ENCODE assay signal across 11 cellular contexts in genomic region chr9:104774831-104775573, GRCh38. TPM values are rescaled to one million over a fixed set of nuclear protein-coding genes. Genes with fewer than 3 reads are reported as not detected.
A peak's percentile ranks its signal among the peaks of the same experiment; 100 is the strongest.
DNase-seq lines count a peak whose midpoint lies in the region; ATAC-seq and TF ChIP-seq lines count a peak whose summit lies in the region.
"Had no signal": no experiment of that assay in that cellular context is flagged by ENCODE, and none has a peak within 500 bp of the region (broad histone marks: within the 10 kb centered on the region; RNA-seq: fewer than 3 reads in every experiment).

No MANE protein-coding gene starts in this region.

- no peaks in the 10 kb centered on the region for H3K4me1 ChIP-seq in lower lobe of right lung
- no peaks in the 10 kb centered on the region for H3K4me1 ChIP-seq in Caco-2
- H3K4me1 ChIP-seq in breast epithelium, result no peaks in the 10 kb centered on the region
- H3K4me1 ChIP-seq: prostate gland had no signal

- H3K36me3 Mint-ChIP-seq in Caco-2 (ENCODE audit: insufficient read depth, unreplicated experiment), result no peaks in the 10 kb centered on the region

- no peak overlapping the region for H3K27ac Mint-ChIP-seq in Caco-2 (ENCODE audit: unreplicated experiment)
- H3K27ac Mint-ChIP-seq: dendritic cell treated with granulocyte-macrophage colony-stimulating factor and Interleukin-4, amounts not matched to agents 40 ng/mL and 50 ng/mL, for 4 days; T-helper 1 cell treated with Interleukin-12 subunit alpha and Interleukin-12 subunit beta and Interleukin-4 antibody, amounts not matched to agents 30 μg/mL and 1 μg/mL, for 36 hours had no signal

- no peak overlapping the region for H3K4me3 ChIP-seq in lower lobe of right lung
- H3K4me3 ChIP-seq in Caco-2 (ENCODE audit: low read depth, low read length), result no peak overlapping the region
- H3K4me3 ChIP-seq in breast epithelium, result no peak overlapping the region
- H3K4me3 ChIP-seq: prostate gland had no signal

- ATAC-seq in GM18511 (IDR thresholded peaks at IDR 0.05; ENCODE audit: unreplicated experiment) (peak; percentile 91), HG02610 (IDR thresholded peaks at IDR 0.05; ENCODE audit: unreplicated experiment) (peak; percentile 87), lower lobe of right lung (peak; percentile 72 to 77)

- H3K36me3 ChIP-seq in lower lobe of right lung, result no peaks in the 10 kb centered on the region
- no peaks in the 10 kb centered on the region for H3K36me3 ChIP-seq in Caco-2 (ENCODE audit: control insufficient read depth, insufficient read depth, low read length)
- no peaks in the 10 kb centered on the region for H3K36me3 ChIP-seq in breast epithelium
- H3K36me3 ChIP-seq: prostate gland had no signal

- no peak overlapping the region for H3K4me3 Mint-ChIP-seq in Caco-2 (ENCODE audit: unreplicated experiment)
- H3K4me3 Mint-ChIP-seq: dendritic cell treated with granulocyte-macrophage colony-stimulating factor and Interleukin-4, amounts not matched to agents 40 ng/mL and 50 ng/mL, for 4 days; T-helper 1 cell treated with Interleukin-12 subunit alpha and Interleukin-12 subunit beta and Interleukin-4 antibody, amounts not matched to agents 30 μg/mL and 1 μg/mL, for 36 hours had no signal

- BruUV-seq in Caco-2 (replicated peaks; lab: Mats Ljungman, UMichigan), result no TSS peak

- CTCF ChIA-PET in Caco-2 (lab: Charles Lee), result no interaction called here

- TF ChIP-seq POLR2A in breast epithelium (IDR thresholded peaks at IDR 0.05), result no peak

- no peaks in the 10 kb centered on the region for H3K4me1 Mint-ChIP-seq in Caco-2 (ENCODE audit: low read depth, unreplicated experiment)

- intact Hi-C loops in lower lobe of right lung (cut with DNase I) (no loop called here), Caco-2 (cut with micrococcal nuclease; ENCODE audit: unreplicated experiment) (no loop called here), breast epithelium (cut with DNase I; ENCODE audit: low total_unique reads) (no loop called here)

- H3K27me3 Mint-ChIP-seq in Caco-2 (ENCODE audit: insufficient read depth, unreplicated experiment), result no peaks in the 10 kb centered on the region
- H3K27me3 Mint-ChIP-seq: dendritic cell treated with granulocyte-macrophage colony-stimulating factor and Interleukin-4, amounts not matched to agents 40 ng/mL and 50 ng/mL, for 4 days had no signal

- peak; percentile 91 for DNase-seq in MV-4-11 (lab: John Stamatoyannopoulos, UW)
- DNase-seq in lower lobe of right lung, result no peak
- no peak for DNase-seq in iPS-NIHi11 (ENCODE audit: low spot score)
- DNase-seq in occipital lobe (lab: John Stamatoyannopoulos, UW), result no peak
- no peak for DNase-seq in Caco-2
- no peak for DNase-seq in breast epithelium (ENCODE audit: low spot score in 2 of 2)

- no peaks in the 10 kb centered on the region for H3K9me3 Mint-ChIP-seq in Caco-2 (ENCODE audit: unreplicated experiment)
- H3K9me3 Mint-ChIP-seq: dendritic cell treated with granulocyte-macrophage colony-stimulating factor and Interleukin-4, amounts not matched to agents 40 ng/mL and 50 ng/mL, for 4 days; T-helper 1 cell treated with Interleukin-12 subunit alpha and Interleukin-12 subunit beta and Interleukin-4 antibody, amounts not matched to agents 30 μg/mL and 1 μg/mL, for 36 hours had no signal

- H3K9me3 ChIP-seq in lower lobe of right lung (no peaks in the 10 kb centered on the region), Caco-2 (no peaks in the 10 kb centered on the region), breast epithelium (no peaks in the 10 kb centered on the region)
- H3K9me3 ChIP-seq: prostate gland had no signal

- no peak for TF ChIP-seq CTCF in lower lobe of right lung (IDR thresholded peaks at IDR 0.05)
- no peak for TF ChIP-seq CTCF in Caco-2 (IDR thresholded peaks at IDR 0.05; ENCODE audit: insufficient read depth in 1 of 2, low read depth in 1 of 2, low read length in 1 of 2, severe bottlenecking in 1 of 2, unreplicated experiment in 1 of 2)
- TF ChIP-seq CTCF in breast epithelium (IDR thresholded peaks at IDR 0.05), result no peak

- peak overlapping the region; percentile 0 for H3K27ac ChIP-seq in lower lobe of right lung
- H3K27ac ChIP-seq in breast epithelium, result no peak overlapping the region
- H3K27ac ChIP-seq: prostate gland had no signal

- H3K27me3 ChIP-seq in lower lobe of right lung (ENCODE audit: low read depth) (no peaks in the 10 kb centered on the region), Caco-2 (replicated peaks; ENCODE audit: control insufficient read depth, insufficient read depth, low read length) (no peaks in the 10 kb centered on the region), breast epithelium (no peaks in the 10 kb centered on the region)

- POLR2A ChIA-PET in Caco-2 (lab: Charles Lee), result no interaction called here

RNA-seq across cellular contexts. Expression of gene NIPSNAP3B, which starts 11.1 kb away (rescaled TPM):
- total RNA-seq in lower lobe of right lung (2.5 TPM), occipital lobe (15.0 TPM), Caco-2 (2022) (1.7 and 2.0 TPM in 2 replicates), breast epithelium (10 to 100 TPM in 1 of 3 donors, 1 to 10 TPM in 2; 4.2 to 11.4 (median 6.9) TPM)

RNA-seq across cellular contexts. Expression of gene NIPSNAP3A, which starts 27.5 kb away (rescaled TPM):
- total RNA-seq in lower lobe of right lung, result 25.6 TPM
- 110 TPM for total RNA-seq in occipital lobe
- total RNA-seq in Caco-2 (2022), result 15.8 and 19.0 TPM in 2 replicates
- total RNA-seq in breast epithelium, result 10 to 100 TPM; 23.1 to 28.2 (median 26.6) TPM
